Comparison of ENCODE assay signal across 8 cellular contexts in genomic region chr14:76151398-76152332, GRCh38.
A peak's percentile ranks its signal among the peaks of the same experiment; 100 is the strongest.
DNase-seq lines count a peak whose midpoint lies in the region; ATAC-seq lines count a peak whose summit lies in the region.

GPATCH2L (plus strand) TSS chr14:76151922; CDS start chr14:76154364, 2,442 bp downstream.

- H3K27ac ChIP-seq in effector memory CD4-positive, alpha-beta T cell (ENCODE audit: insufficient read depth, low read length, poor library complexity, severe bottlenecking): peak within 1 kb of the TSS; percentile 97

- peak within 1 kb of the TSS; percentile 92 for H3K4me3 Mint-ChIP-seq in memory B cell

- H3K9me3 Mint-ChIP-seq in memory B cell: no peaks in the 10 kb centered on the region

- ATAC-seq in GM19463 (IDR thresholded peaks at IDR 0.05; ENCODE audit: unreplicated experiment) (peak; percentile 86), memory B cell (ENCODE audit: low read depth) (peak; percentile 93)

- H3K36me3 ChIP-seq in effector memory CD4-positive, alpha-beta T cell (ENCODE audit: control insufficient read depth, insufficient read depth, low read length): peaks cover 10% of the 10 kb centered on the region

- H3K9me3 ChIP-seq in effector memory CD4-positive, alpha-beta T cell (ENCODE audit: control insufficient read depth, low read length): no peaks in the 10 kb centered on the region

- peak within 1 kb of the TSS; percentile 95 for H3K27ac Mint-ChIP-seq in memory B cell

- DNase-seq in CMK (ENCODE audit: low read depth) (peak; percentile 77), HPDE6-E6E7 (ENCODE audit: extremely low spot score) (peak; percentile 94), NK-92 (lab: John Stamatoyannopoulos, UW; ENCODE audit: unreplicated experiment) (peak; percentile 81), memory B cell (ENCODE audit: low spot score in 2 of 2) (peak; percentile 98)
- peak; percentile 100 for DNase-seq in activated CD8-positive, alpha-beta memory T cell treated with anti-CD3 and anti-CD28 coated beads for 24 hours
- peak; percentile 95 to 96 (median 95) for DNase-seq in effector memory CD4-positive, alpha-beta T cell
- DNase-seq in stimulated activated CD8-positive, alpha-beta memory T cell treated with anti-CD3 and anti-CD28 coated beads, Interleukin-12 subunit alpha, Interleukin-12 subunit beta, amount 100 ng/mL, for 1 hour (ENCODE audit: low read depth): peak; percentile 95

- no peaks in the 10 kb centered on the region for H3K27me3 ChIP-seq in effector memory CD4-positive, alpha-beta T cell (replicated peaks; ENCODE audit: control insufficient read depth, insufficient read depth, low read length, poor library complexity, severe bottlenecking)

- H3K4me1 Mint-ChIP-seq in memory B cell: peaks cover 32% of the 10 kb centered on the region

- peak within 1 kb of the TSS; percentile 87 for H3K4me3 ChIP-seq in effector memory CD4-positive, alpha-beta T cell (ENCODE audit: insufficient read depth, low read depth, low read length, poor library complexity, severe bottlenecking)

- H3K36me3 Mint-ChIP-seq in memory B cell: peaks cover 18% of the 10 kb centered on the region

- peaks cover 20% of the 10 kb centered on the region for H3K4me1 ChIP-seq in effector memory CD4-positive, alpha-beta T cell (ENCODE audit: control insufficient read depth, insufficient read depth, low read length, poor library complexity, severe bottlenecking)

- H3K27me3 Mint-ChIP-seq in memory B cell: no peaks in the 10 kb centered on the region

Comparison
In these comparisons a context has a peak if more than half of its experiments do, and no peak if none do; other contexts are left out.
1. Peak in every context shown above with its lines: DNase-seq, ATAC-seq, H3K4me3 ChIP-seq and H3K27ac ChIP-seq.